22 cellular contexts compared by ENCODE assay signal in genomic region chrX:2452317-2452784, GRCh38.
"Had no signal": no experiment of that assay in that cellular context is flagged by ENCODE, and none has a peak within 500 bp of the region (broad histone marks: within the 10 kb centered on the region; RNA-seq: fewer than 3 reads in every experiment).

No MANE protein-coding gene starts in this region.

- H3K36me3 ChIP-seq: ovary, suprapubic skin, tibial artery, upper lobe of left lung, vagina had no signal

- DNase-seq: effector memory CD4-positive, alpha-beta T cell; heart left ventricle; hippocampal formation; left colon; left ventricle myocardium superior; naive thymus-derived CD4-positive, alpha-beta T cell; nucleus accumbens; ovary; right cardiac atrium; stimulated activated CD4-positive, alpha-beta T cell treated with anti-CD3 and anti-CD28 coated beads, Interleukin-4, amount 100 ng/mL, for 1 hour; stimulated activated CD8-positive, alpha-beta memory T cell treated with anti-CD3 and anti-CD28 coated beads, Interleukin-4, amount 100 ng/mL, for 48 hours; stimulated activated naive CD8-positive, alpha-beta T cell treated with anti-CD3 and anti-CD28 coated beads, Interleukin-15, Interleukin-2, amounts not matched to agents 100 U/mL and 50 U/mL, for 24 hours; tibial artery; upper lobe of left lung had no signal

- H3K9me3 Mint-ChIP-seq: stimulated activated effector memory CD8-positive, alpha-beta T cell treated with anti-CD3 and anti-CD28 coated beads, Interleukin-12 subunit alpha, Interleukin-12 subunit beta, amount 100 ng/mL, for 72 hours had no signal

- H3K4me2 ChIP-seq: smooth muscle cell had no signal

- H3K4me3 ChIP-seq: heart left ventricle, ovary, smooth muscle cell, suprapubic skin, tibial artery, upper lobe of left lung, vagina had no signal

- H3K9me3 ChIP-seq: ovary, suprapubic skin, tibial artery, upper lobe of left lung, vagina had no signal

- H3K36me3 Mint-ChIP-seq: stimulated activated effector memory CD8-positive, alpha-beta T cell treated with anti-CD3 and anti-CD28 coated beads, Interleukin-12 subunit alpha, Interleukin-12 subunit beta, amount 100 ng/mL, for 72 hours had no signal

- H3K4me1 ChIP-seq: suprapubic skin, tibial artery, upper lobe of left lung had no signal

- ATAC-seq: esophagus mucosa; heart left ventricle; left colon; naive thymus-derived CD4-positive, alpha-beta T cell; stimulated activated effector memory CD8-positive, alpha-beta T cell treated with anti-CD3 and anti-CD28 coated beads, Interleukin-12 subunit alpha, Interleukin-12 subunit beta, amount 100 ng/mL, for 72 hours; stimulated activated naive CD8-positive, alpha-beta T cell treated with anti-CD3 and anti-CD28 coated beads, Interleukin-15, Interleukin-2, amounts not matched to agents 100 U/mL and 50 U/mL, for 24 hours had no signal

- FAIRE-seq: endometrium, frontal cortex had no signal

- H3K4me3 Mint-ChIP-seq: naive thymus-derived CD4-positive, alpha-beta T cell; stimulated activated effector memory CD8-positive, alpha-beta T cell treated with anti-CD3 and anti-CD28 coated beads, Interleukin-12 subunit alpha, Interleukin-12 subunit beta, amount 100 ng/mL, for 72 hours had no signal

- H3K27me3 ChIP-seq: heart left ventricle, ovary, suprapubic skin, tibial artery, upper lobe of left lung, vagina had no signal

- H3K27ac ChIP-seq: heart left ventricle, ovary, suprapubic skin, tibial artery, upper lobe of left lung, vagina had no signal

- H3K27me3 Mint-ChIP-seq: naive thymus-derived CD4-positive, alpha-beta T cell; progenitor cell of endocrine pancreas had no signal
